In the genomic region with DNA sequence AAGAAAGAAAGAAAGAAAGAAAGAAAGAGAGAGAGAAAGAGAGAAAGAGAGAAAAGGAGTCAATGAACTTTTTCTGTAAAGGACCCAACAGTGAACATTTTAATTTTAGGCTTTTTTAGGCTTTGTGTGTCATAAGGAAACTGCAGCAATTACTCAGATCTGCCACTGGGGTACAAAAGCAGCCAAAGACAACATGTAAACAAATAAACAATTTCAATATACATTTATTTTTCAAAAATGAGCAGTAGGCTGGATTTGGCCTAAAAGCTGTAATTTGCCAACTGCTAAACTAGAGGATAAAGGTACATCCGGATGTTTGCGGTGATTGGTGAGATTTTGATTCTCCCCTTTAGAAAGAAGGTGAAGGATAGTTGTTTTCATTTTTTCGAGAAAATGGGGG, we compare ENCODE assay signal across 15 cellular contexts.
"Had no signal": no experiment of that assay in that cellular context is flagged by ENCODE, and none has a peak within 500 bp of the region (broad histone marks: within the 10 kb centered on the region; RNA-seq: fewer than 3 reads in every experiment).

No MANE protein-coding gene starts in this region.

- DNase-seq: activated CD4-positive, alpha-beta T cell treated with anti-CD3 and anti-CD28 coated beads, Interleukin-2, amount 50 U/mL, for 48 hours; activated naive CD4-positive, alpha-beta T cell; effector memory CD4-positive, alpha-beta T cell; heart left ventricle; mammary epithelial cell; naive thymus-derived CD8-positive, alpha-beta T cell; posterior cingulate gyrus; T-helper 2 cell; thyroid gland had no signal

- H3K4me3 ChIP-seq: heart left ventricle, right atrium auricular region, thyroid gland, vagina had no signal

- H3K36me3 Mint-ChIP-seq: naive thymus-derived CD8-positive, alpha-beta T cell; stimulated activated effector memory CD8-positive, alpha-beta T cell treated with anti-CD3 and anti-CD28 coated beads, Interleukin-12 subunit alpha, Interleukin-12 subunit beta, amount 100 ng/mL, for 72 hours had no signal

- H3K4me1 ChIP-seq: right atrium auricular region, vagina had no signal

- H3K9me3 Mint-ChIP-seq: activated T-helper 1 cell treated with anti-CD3 and anti-CD28 coated beads, Interleukin-12 subunit alpha, Interleukin-12 subunit beta, Interleukin-2, Interleukin-4 antibody, amounts not matched to agents 30 ng/mL and 10 ng/mL and 1 ng/mL, durations not matched to agents 14 hours and 24 hours and 36 hours; central memory CD8-positive, alpha-beta T cell; naive thymus-derived CD8-positive, alpha-beta T cell; stimulated activated effector memory CD8-positive, alpha-beta T cell treated with anti-CD3 and anti-CD28 coated beads, Interleukin-12 subunit alpha, Interleukin-12 subunit beta, amount 100 ng/mL, for 72 hours had no signal

- ATAC-seq: heart left ventricle; naive thymus-derived CD8-positive, alpha-beta T cell; stimulated activated effector memory CD8-positive, alpha-beta T cell treated with anti-CD3 and anti-CD28 coated beads, Interleukin-12 subunit alpha, Interleukin-12 subunit beta, amount 100 ng/mL, for 72 hours had no signal

- H3K27ac Mint-ChIP-seq: activated T-helper 1 cell treated with anti-CD3 and anti-CD28 coated beads, Interleukin-12 subunit alpha, Interleukin-12 subunit beta, Interleukin-2, Interleukin-4 antibody, amounts not matched to agents 30 ng/mL and 10 ng/mL and 1 ng/mL, durations not matched to agents 14 hours and 24 hours and 36 hours; stimulated activated effector memory CD8-positive, alpha-beta T cell treated with anti-CD3 and anti-CD28 coated beads, Interleukin-12 subunit alpha, Interleukin-12 subunit beta, amount 100 ng/mL, for 72 hours had no signal

- H3K27me3 ChIP-seq: heart left ventricle, neutrophil, right atrium auricular region, thyroid gland, vagina had no signal

- H3K4me1 Mint-ChIP-seq: central memory CD8-positive, alpha-beta T cell; naive thymus-derived CD8-positive, alpha-beta T cell had no signal

- H3K36me3 ChIP-seq: heart left ventricle, neutrophil, right atrium auricular region, thyroid gland, vagina had no signal

- H3K27ac ChIP-seq: heart left ventricle, neutrophil, right atrium auricular region, thyroid gland, vagina had no signal

- H3K9me3 ChIP-seq: heart left ventricle, neutrophil, right atrium auricular region, thyroid gland, vagina had no signal

- H3K4me3 Mint-ChIP-seq: activated T-helper 1 cell treated with anti-CD3 and anti-CD28 coated beads, Interleukin-12 subunit alpha, Interleukin-12 subunit beta, Interleukin-2, Interleukin-4 antibody, amounts not matched to agents 30 ng/mL and 10 ng/mL and 1 ng/mL, durations not matched to agents 14 hours and 24 hours and 36 hours; central memory CD8-positive, alpha-beta T cell; naive thymus-derived CD8-positive, alpha-beta T cell; stimulated activated effector memory CD8-positive, alpha-beta T cell treated with anti-CD3 and anti-CD28 coated beads, Interleukin-12 subunit alpha, Interleukin-12 subunit beta, amount 100 ng/mL, for 72 hours had no signal

- H3K27me3 Mint-ChIP-seq: central memory CD8-positive, alpha-beta T cell had no signal
